In genomic region chr18:48875942-48876511, GRCh38 we compare ENCODE assay signal across 14 cellular contexts.
A peak's percentile ranks its signal among the peaks of the same experiment; 100 is the strongest.
DNase-seq lines count a peak whose midpoint lies in the region; ATAC-seq and TF ChIP-seq lines count a peak whose summit lies in the region.
"Had no signal": no experiment of that assay in that cellular context is flagged by ENCODE, and none has a peak within 500 bp of the region (broad histone marks: within the 10 kb centered on the region; RNA-seq: fewer than 3 reads in every experiment).

No MANE protein-coding gene starts in this region.

- TF ChIP-seq CTCF in IMR-90 (conservative IDR thresholded peaks at IDR 0.05; ENCODE audit: low read depth, low read length): no peak
- peak; percentile 42 for TF ChIP-seq CTCF in chondrocyte (IDR thresholded peaks at IDR 0.05)
- peak; percentile 24 for TF ChIP-seq CTCF in nephron progenitor cell (IDR thresholded peaks at IDR 0.05)
- TF ChIP-seq CTCF in gastrocnemius medialis (IDR thresholded peaks at IDR 0.05 in 4 of 5, conservative IDR thresholded peaks at IDR 0.05 in 1 of 5): peak in 1 of 5 experiments; percentile 12

- H3K4me3 ChIP-seq in BLaER1 (no peak overlapping the region), IMR-90 (ENCODE audit: insufficient read depth, low read depth, low read length) (no peak overlapping the region), gastrocnemius medialis (no peak overlapping the region)

- H3K9me1 ChIP-seq in IMR-90 (ENCODE audit: insufficient read depth, low read length): peaks cover 20% of the 10 kb centered on the region

- CTCF ChIA-PET in IMR-90 (lab: Yijun Ruan, JAX): no interaction called here
- CTCF ChIA-PET in activated CD8-positive, alpha-beta memory T cell treated with anti-CD3 and anti-CD28 coated beads, Interleukin-2, amount 10 ng/mL, durations not matched to agents 7 days and 5 days (lab: Charles Lee): interaction anchor here (1.6 to 2.3 kb wide), 2 partner anchors 8 to 99 kb away, joined by 3 to 5 read pairs; no protein-coding TSS in a partner anchor

- H3K4me2 ChIP-seq in BLaER1: peak overlapping the region; percentile 60
- no peak overlapping the region for H3K4me2 ChIP-seq in IMR-90 (ENCODE audit: low read depth, low read length)

- H3K4ac ChIP-seq in IMR-90 (ENCODE audit: low read depth, low read length): no peak overlapping the region; the same call in 1 of the 2 replicates

- in situ Hi-C loops in IMR-90 (cut with MboI; ENCODE audit: low sequenced_read_pairs) (no loop called here), gastrocnemius medialis (cut with MboI; ENCODE audit: low sequenced_read_pairs in 4 of 4) (no loop called here)

- H3K9ac ChIP-seq in BLaER1: no peak overlapping the region
- no peak overlapping the region for H3K9ac ChIP-seq in IMR-90 (ENCODE audit: low read depth, low read length)
- H3K9ac ChIP-seq: parathyroid adenoma had no signal

- no peak overlapping the region for H2AFZ ChIP-seq in IMR-90 (replicated peaks; ENCODE audit: low read length, poor library complexity)
- H2AFZ ChIP-seq: parathyroid adenoma had no signal

- peaks cover 65% of the 10 kb centered on the region for H3K4me1 Mint-ChIP-seq in chondrocyte (ENCODE audit: low read depth)
- peaks cover 58% of the 10 kb centered on the region for H3K4me1 Mint-ChIP-seq in nephron progenitor cell
- H3K4me1 Mint-ChIP-seq in activated CD8-positive, alpha-beta memory T cell treated with anti-CD3 and anti-CD28 coated beads, Interleukin-2, amount 10 ng/mL, durations not matched to agents 7 days and 5 days: peaks cover 26% of the 10 kb centered on the region

- no peaks in the 10 kb centered on the region for H3K36me3 Mint-ChIP-seq in chondrocyte (ENCODE audit: low read depth)
- peaks cover 2% of the 10 kb centered on the region for H3K36me3 Mint-ChIP-seq in nephron progenitor cell (ENCODE audit: low read depth)
- H3K36me3 Mint-ChIP-seq in activated CD8-positive, alpha-beta memory T cell treated with anti-CD3 and anti-CD28 coated beads, Interleukin-2, amount 10 ng/mL, durations not matched to agents 7 days and 5 days: no peaks in the 10 kb centered on the region
- H3K36me3 Mint-ChIP-seq: CD4-positive, CD25-positive, alpha-beta regulatory T cell had no signal

- peak overlapping the region; percentile 36; the same call in 1 of the 2 replicates for H3K27ac ChIP-seq in BLaER1
- no peak overlapping the region for H3K27ac ChIP-seq in IMR-90 (ENCODE audit: insufficient read depth, low read length)
- H3K27ac ChIP-seq in gastrocnemius medialis: no peak overlapping the region
- H3K27ac ChIP-seq: parathyroid adenoma had no signal

- H3K4me1 ChIP-seq in BLaER1 (peaks cover 79% of the 10 kb centered on the region), IMR-90 (ENCODE audit: control insufficient read depth, insufficient read depth, low read length) (peaks cover 13% of the 10 kb centered on the region), gastrocnemius medialis (no peaks in the 10 kb centered on the region)
- H3K4me1 ChIP-seq: parathyroid adenoma had no signal

- peaks cover 0 to 3% of the 10 kb centered on the region in 2 experiments; a peak in 1 of 4 replicates for H3K79me1 ChIP-seq in IMR-90 (ENCODE audit: low read depth in 1 of 2, low read length in 2 of 2)

- H3K9me3 ChIP-seq in BLaER1 (no peaks in the 10 kb centered on the region), IMR-90 (ENCODE audit: control insufficient read depth, insufficient read depth, low read length) (no peaks in the 10 kb centered on the region), gastrocnemius medialis (no peaks in the 10 kb centered on the region)

- peak overlapping the region; percentile 29 for H4K91ac ChIP-seq in IMR-90 (ENCODE audit: insufficient read depth, low read depth, low read length)

- dilution Hi-C loops in IMR-90 (cut with HindIII; ENCODE audit: low sequenced_read_pairs, unreplicated experiment): no loop called here

- H2AK9ac ChIP-seq in IMR-90 (replicated peaks; ENCODE audit: low read depth, low read length, poor library complexity): no peak overlapping the region

- H3K36me3 ChIP-seq in BLaER1 (no peaks in the 10 kb centered on the region), IMR-90 (ENCODE audit: control insufficient read depth, insufficient read depth, low read length) (no peaks in the 10 kb centered on the region), gastrocnemius medialis (no peaks in the 10 kb centered on the region)

- no peak overlapping the region for H3K18ac ChIP-seq in IMR-90 (ENCODE audit: low read depth, low read length)

- H3K9me3 Mint-ChIP-seq in chondrocyte (ENCODE audit: low read depth): no peaks in the 10 kb centered on the region
- H3K9me3 Mint-ChIP-seq in nephron progenitor cell: peaks cover 10% of the 10 kb centered on the region
- H3K9me3 Mint-ChIP-seq in activated CD8-positive, alpha-beta memory T cell treated with anti-CD3 and anti-CD28 coated beads, Interleukin-2, amount 10 ng/mL, durations not matched to agents 7 days and 5 days (ENCODE audit: low read depth): no peaks in the 10 kb centered on the region

- H3K27me3 ChIP-seq in BLaER1: no peaks in the 10 kb centered on the region
- no peaks in the 10 kb centered on the region; the same call in 1 of the 2 replicates for H3K27me3 ChIP-seq in IMR-90 (ENCODE audit: control insufficient read depth, insufficient read depth, low read length)
- no peaks in the 10 kb centered on the region for H3K27me3 ChIP-seq in gastrocnemius medialis

- ATAC-seq in IMR-90 (ENCODE audit: low read depth) (no peak), gastrocnemius medialis (no peak), HG03354 (IDR thresholded peaks at IDR 0.05; ENCODE audit: poor library complexity, severe bottlenecking, unreplicated experiment) (no peak)
- ATAC-seq in activated CD8-positive, alpha-beta memory T cell treated with anti-CD3 and anti-CD28 coated beads, Interleukin-2, amount 10 ng/mL, durations not matched to agents 7 days and 5 days: no peak

- H3K4me3 Mint-ChIP-seq in chondrocyte (ENCODE audit: unreplicated experiment): no peak overlapping the region
- no peak overlapping the region for H3K4me3 Mint-ChIP-seq in nephron progenitor cell
- H3K4me3 Mint-ChIP-seq in activated CD8-positive, alpha-beta memory T cell treated with anti-CD3 and anti-CD28 coated beads, Interleukin-2, amount 10 ng/mL, durations not matched to agents 7 days and 5 days: no peak overlapping the region
- H3K4me3 Mint-ChIP-seq: CD4-positive, CD25-positive, alpha-beta regulatory T cell had no signal

- intact Hi-C loops in IMR-90 (cut with micrococcal nuclease): no loop called here
- intact Hi-C loops in gastrocnemius medialis (cut with DNase I; ENCODE audit: low total_unique reads): no loop called here

- H3K23ac ChIP-seq in IMR-90 (ENCODE audit: low read depth, low read length): no peak overlapping the region

- H4K8ac ChIP-seq in IMR-90 (ENCODE audit: low read depth in 2 of 2, low read length in 2 of 2): no peak overlapping the region

- TF ChIP-seq POLR2A in IMR-90 (IDR thresholded peaks at IDR 0.05; ENCODE audit: low read depth, low read length): no peak
- no peak for TF ChIP-seq POLR2A in gastrocnemius medialis (IDR thresholded peaks at IDR 0.05)

- peak overlapping the region; percentile 61 for H3K27ac Mint-ChIP-seq in chondrocyte (ENCODE audit: unreplicated experiment)
- peak overlapping the region; percentile 86 for H3K27ac Mint-ChIP-seq in nephron progenitor cell
- no peak overlapping the region for H3K27ac Mint-ChIP-seq in activated CD8-positive, alpha-beta memory T cell treated with anti-CD3 and anti-CD28 coated beads, Interleukin-2, amount 10 ng/mL, durations not matched to agents 7 days and 5 days

- POLR2A ChIA-PET in IMR-90 (lab: Charles Lee; ENCODE audit: unreplicated experiment): no interaction called here

- H2BK5ac ChIP-seq in IMR-90 (ENCODE audit: low read depth, low read length, poor library complexity, severe bottlenecking): no peak overlapping the region

- no peak overlapping the region for H3K14ac ChIP-seq in IMR-90 (replicated peaks; ENCODE audit: low read depth, low read length)

- no peak overlapping the region for H2BK20ac ChIP-seq in IMR-90 (ENCODE audit: low read depth, low read length)

- peak overlapping the region; percentile 87 for H2AK5ac ChIP-seq in IMR-90 (ENCODE audit: low read depth, low read length)

- BruUV-seq in IMR-90 (replicated peaks; lab: Mats Ljungman, UMichigan): no TSS peak

- 0 out of 3 replicates have a peak overlapping the region, but pooled peaks have one; percentile 36 for H2BK15ac ChIP-seq in IMR-90 (ENCODE audit: low read depth, low read length)

- no peak for DNase-seq in IMR-90
- peak; percentile 85 for DNase-seq in chondrocyte (ENCODE audit: low spot score)
- DNase-seq in nephron progenitor cell: peak; percentile 51
- DNase-seq in activated CD8-positive, alpha-beta memory T cell treated with anti-CD3 and anti-CD28 coated beads, Interleukin-2, amount 10 ng/mL, durations not matched to agents 7 days and 5 days: no peak
- no peak for DNase-seq in gastrocnemius medialis
- DNase-seq in OCI-M1 (lab: John Stamatoyannopoulos, UW): no peak
- DNase-seq: CD4-positive, CD25-positive, alpha-beta regulatory T cell; NCI-H1105; NCI-H524 treated with DMSO at 0.1 percent for 48 hours; SHP77; stimulated activated naive CD4-positive, alpha-beta T cell had no signal

- no peak overlapping the region for H3K56ac ChIP-seq in IMR-90 (ENCODE audit: extremely low read depth, insufficient read depth, low read length)

- H4K20me1 ChIP-seq in BLaER1 (no peaks in the 10 kb centered on the region), IMR-90 (ENCODE audit: insufficient read depth, low read length) (no peaks in the 10 kb centered on the region)

- H3K27me3 Mint-ChIP-seq in chondrocyte (ENCODE audit: low read depth): no peaks in the 10 kb centered on the region
- H3K27me3 Mint-ChIP-seq in nephron progenitor cell (ENCODE audit: low read depth, poor library complexity): peaks cover 8% of the 10 kb centered on the region
- H3K27me3 Mint-ChIP-seq in activated CD8-positive, alpha-beta memory T cell treated with anti-CD3 and anti-CD28 coated beads, Interleukin-2, amount 10 ng/mL, durations not matched to agents 7 days and 5 days: peaks cover 3% of the 10 kb centered on the region
- H3K27me3 Mint-ChIP-seq: CD4-positive, CD25-positive, alpha-beta regulatory T cell had no signal

- peak overlapping the region; percentile 32; the same call in 1 of the 2 replicates for H2BK120ac ChIP-seq in IMR-90 (ENCODE audit: low read depth, low read length)

- H4K5ac ChIP-seq in IMR-90 (ENCODE audit: low read depth, low read length): no peak overlapping the region

- WGBS in IMR-90 (ENCODE audit: extremely low coverage in 2 of 2, insufficient read length in 1 of 2), 2 experiments: 92% methylated on average over 2 of the region's 15 CpGs; no CpG with 5 or more reads in 1 of the 2 experiments

- TF ChIP-seq RAD21 in IMR-90 (IDR thresholded peaks at IDR 0.05; ENCODE audit: low read length): no peak

TF ChIP-seq in IMR-90, 13 proteins besides CTCF, POLR2A, EP300 and RAD21 (continues in another document):
- TF ChIP-seq MAFK (IDR thresholded peaks at IDR 0.05; ENCODE audit: low read depth, low read length): no peak
- TF ChIP-seq FOS (IDR thresholded peaks at IDR 0.05; ENCODE audit: low read depth, low read length): no peak
- TF ChIP-seq SMC3 (IDR thresholded peaks at IDR 0.05; ENCODE audit: low read depth, low read length): no peak
- no peak for TF ChIP-seq BHLHE40 (IDR thresholded peaks at IDR 0.05; ENCODE audit: low read depth, low read length)
- TF ChIP-seq RCOR1 (IDR thresholded peaks at IDR 0.05; ENCODE audit: insufficient replicate concordance, low read length): no peak

Comparison
In these comparisons a context has a peak if more than half of its experiments do, and no peak if none do; other contexts are left out.
1. DNase-seq: peak in chondrocyte (single experiment) and nephron progenitor cell (single experiment); none in IMR-90 (single experiment), activated CD8-positive, alpha-beta memory T cell treated with anti-CD3 and anti-CD28 coated beads, Interleukin-2, amount 10 ng/mL, durations not matched to agents 7 days and 5 days (single experiment), gastrocnemius medialis (0 of 2) and OCI-M1 (single experiment).